ENCODE assay signal across 8 cellular contexts in genomic region chr4:168631241-168632151, GRCh38.
DNase-seq lines count a peak whose midpoint lies in the region; ATAC-seq, FAIRE-seq and TF ChIP-seq lines count a peak whose summit lies in the region.

No MANE protein-coding gene starts in this region.

- POLR2A ChIA-PET in AG04450 (lab: Yijun Ruan, JAX), result interaction anchor here (0.6 to 3.0 kb wide), 2 partner anchors 45 to 185 kb away, joined by 3 to 15 read pairs; no protein-coding TSS in a partner anchor

- H3K27ac ChIP-seq in AG04450 (ENCODE audit: low read depth, low read length), result peak overlapping the region; percentile 61
- peak overlapping the region; percentile 5 to 83 (median 59) for H3K27ac ChIP-seq in tibial nerve
- H3K27ac ChIP-seq in effector memory CD4-positive, alpha-beta T cell (ENCODE audit: insufficient read depth, low read length, poor library complexity, severe bottlenecking), result no peak overlapping the region

- CTCF ChIA-PET in AG04450 (lab: Charles Lee), result interaction anchor here (1.0 to 4.8 kb wide), 17 partner anchors 12 to 292 kb away, joined by 3 to 24 read pairs (median 4); no protein-coding TSS in a partner anchor

- TF ChIP-seq CTCF in AG04450 (IDR thresholded peaks at IDR 0.05; ENCODE audit: low read depth, low read length) (peak; percentile 54), GM20000 (IDR thresholded peaks at IDR 0.05; ENCODE audit: extremely low read depth, missing control alignments) (no peak), endothelial cell (IDR thresholded peaks at IDR 0.05; ENCODE audit: unreplicated experiment) (peak; percentile 29), tibial nerve (IDR thresholded peaks at IDR 0.05) (peak in 4 of 5 experiments; percentile 28 to 62 (median 38))

- no peaks in the 10 kb centered on the region for H3K36me3 ChIP-seq in tibial nerve
- H3K36me3 ChIP-seq in effector memory CD4-positive, alpha-beta T cell (ENCODE audit: control insufficient read depth, insufficient read depth, low read length), result no peaks in the 10 kb centered on the region

- H3K4me3 ChIP-seq in AG04450 (ENCODE audit: low read depth, low read length) (peak overlapping the region; percentile 78), tibial nerve (peak overlapping the region; percentile 40 to 69 (median 50))
- H3K4me3 ChIP-seq in effector memory CD4-positive, alpha-beta T cell (ENCODE audit: insufficient read depth, low read depth, low read length, poor library complexity, severe bottlenecking), result no peak overlapping the region

- H3K27ac Mint-ChIP-seq in endothelial cell (ENCODE audit: unreplicated experiment), result no peak overlapping the region

- peaks cover 9% of the 10 kb centered on the region for H3K4me1 Mint-ChIP-seq in endothelial cell (ENCODE audit: unreplicated experiment)

- H3K9me3 ChIP-seq in AG04450 (ENCODE audit: control insufficient read depth, insufficient read depth, low read length) (no peaks in the 10 kb centered on the region), tibial nerve (no peaks in the 10 kb centered on the region)
- H3K9me3 ChIP-seq in effector memory CD4-positive, alpha-beta T cell (ENCODE audit: control insufficient read depth, low read length), result no peaks in the 10 kb centered on the region

- TF ChIP-seq EP300 in tibial nerve (IDR thresholded peaks at IDR 0.05), result no peak

- no peaks in the 10 kb centered on the region for H3K27me3 Mint-ChIP-seq in endothelial cell (ENCODE audit: unreplicated experiment)

- 0 to 1% methylated on average over 51 to 52 of the region's 54 CpGs for WGBS in tibial nerve, 2 donors

- TF ChIP-seq POLR2A in tibial nerve (IDR thresholded peaks at IDR 0.05), result no peak

- H3K4me1 ChIP-seq in tibial nerve, result peaks cover 0 to 45% (median 8%) of the 10 kb centered on the region in 4 donors
- peaks cover 4% of the 10 kb centered on the region for H3K4me1 ChIP-seq in effector memory CD4-positive, alpha-beta T cell (ENCODE audit: control insufficient read depth, insufficient read depth, low read length, poor library complexity, severe bottlenecking)

- peak overlapping the region; percentile 90 for H3K4me3 Mint-ChIP-seq in endothelial cell (ENCODE audit: unreplicated experiment)

- H3K27me3 ChIP-seq in AG04450 (ENCODE audit: control insufficient read depth, insufficient read depth, low read length) (no peaks in the 10 kb centered on the region), tibial nerve (peaks cover 0 to 9% of the 10 kb centered on the region in 2 donors)
- H3K27me3 ChIP-seq in effector memory CD4-positive, alpha-beta T cell (replicated peaks; ENCODE audit: control insufficient read depth, insufficient read depth, low read length, poor library complexity, severe bottlenecking), result no peaks in the 10 kb centered on the region

- no peak for DNase-seq in AG04450 (ENCODE audit: low read depth, low spot score)
- peak; percentile 14 for DNase-seq in GM20000 (ENCODE audit: low spot score)
- DNase-seq in RCC 7860 (ENCODE audit: low spot score), result peak; percentile 72
- peak; percentile 70 for DNase-seq in endothelial cell (ENCODE audit: low spot score)
- DNase-seq in medulla oblongata (ENCODE audit: extremely low spot score), result peak; percentile 23
- peak in 1 of 2 donors; percentile 18 for DNase-seq in tibial nerve (ENCODE audit: low spot score in 2 of 2)
- DNase-seq in effector memory CD4-positive, alpha-beta T cell, result no peak

- no peaks in the 10 kb centered on the region for H3K9me3 Mint-ChIP-seq in endothelial cell (ENCODE audit: unreplicated experiment)

- FAIRE-seq in RCC 7860 (lab: Jason Lieb, UNC), result no peak

- no peak for ATAC-seq in HG02885 (IDR thresholded peaks at IDR 0.05; ENCODE audit: poor library complexity, unreplicated experiment)

- no peaks in the 10 kb centered on the region for H3K36me3 Mint-ChIP-seq in endothelial cell (ENCODE audit: low read depth, unreplicated experiment)

Comparison
In these comparisons a context has a peak if more than half of its experiments do, and no peak if none do; other contexts are left out.
1. DNase-seq: peak in GM20000 (single experiment), RCC 7860 (single experiment), endothelial cell (single experiment) and medulla oblongata (single experiment); none in AG04450 (single experiment) and effector memory CD4-positive, alpha-beta T cell (0 of 3).